Comparison of ENCODE assay signal across 1 cellular context in genomic region chr14:100306506-100307214, GRCh38.
TF ChIP-seq lines count a peak whose summit lies in the region.

No MANE protein-coding gene starts in this region.

TF ChIP-seq in HepG2, 621 proteins besides CTCF, POLR2A, EP300 and RAD21 (continues in another document):
- TF ChIP-seq NCOA2 (CRISPR knock-in tag; IDR thresholded peaks at IDR 0.05) (peak; percentile 10; the same call in 1 of the 2 replicates), SP1 (IDR thresholded peaks at IDR 0.05) (no peak), SP1 (CRISPR knock-in tag; IDR thresholded peaks at IDR 0.05) (peak; percentile 49; the same call in 1 of the 2 replicates), KDM5B (CRISPR knock-in tag; IDR thresholded peaks at IDR 0.05; ENCODE audit: borderline replicate concordance) (peak; percentile 85), HOXA9 (CRISPR knock-in tag; IDR thresholded peaks at IDR 0.05; ENCODE audit: borderline replicate concordance) (0 out of 2 replicates have a peak, but pooled peaks have one; percentile 7), ZNF773 (CRISPR knock-in tag; IDR thresholded peaks at IDR 0.05; ENCODE audit: borderline replicate concordance) (0 out of 2 replicates have a peak, but pooled peaks have one; percentile 65), ARID4A (CRISPR knock-in tag; IDR thresholded peaks at IDR 0.05; ENCODE audit: borderline replicate concordance) (peak; percentile 83), MXD1 (CRISPR knock-in tag; IDR thresholded peaks at IDR 0.05) (0 out of 2 replicates have a peak, but pooled peaks have one; percentile 6), THRA (CRISPR knock-in tag; IDR thresholded peaks at IDR 0.05; ENCODE audit: borderline replicate concordance) (no peak), HMGXB4 (CRISPR knock-in tag; IDR thresholded peaks at IDR 0.05; ENCODE audit: borderline replicate concordance in 1 of 2, low read depth in 1 of 2) (peak; percentile 39 to 58; a peak in 2 of 4 replicates), KDM1A (CRISPR knock-in tag; IDR thresholded peaks at IDR 0.05) (no peak; the same call in 1 of the 2 replicates), SIX1 (CRISPR knock-in tag; IDR thresholded peaks at IDR 0.05; ENCODE audit: borderline replicate concordance) (no peak), ZNF879 (CRISPR knock-in tag; IDR thresholded peaks at IDR 0.05) (0 out of 2 replicates have a peak, but pooled peaks have one; percentile 48), ZBED4 (CRISPR knock-in tag; IDR thresholded peaks at IDR 0.05; ENCODE audit: borderline replicate concordance) (peak; percentile 82; the same call in 1 of the 2 replicates), ZNF570 (CRISPR knock-in tag; IDR thresholded peaks at IDR 0.05; ENCODE audit: borderline replicate concordance) (no peak), ELF4 (CRISPR knock-in tag; IDR thresholded peaks at IDR 0.05; ENCODE audit: borderline replicate concordance) (0 out of 2 replicates have a peak, but pooled peaks have one; percentile 37), SNRNP70 (IDR thresholded peaks at IDR 0.05; ENCODE audit: low read depth, low read length) (no peak), MED1 (CRISPR knock-in tag; IDR thresholded peaks at IDR 0.05) (peak; percentile 20; the same call in 1 of the 2 replicates), ZBTB1 (CRISPR knock-in tag; IDR thresholded peaks at IDR 0.05; ENCODE audit: borderline replicate concordance) (no peak), ZNF703 (CRISPR knock-in tag; IDR thresholded peaks at IDR 0.05; ENCODE audit: borderline replicate concordance) (no peak), ZNF782 (CRISPR knock-in tag; IDR thresholded peaks at IDR 0.05; ENCODE audit: borderline replicate concordance) (0 out of 2 replicates have a peak, but pooled peaks have one; percentile 15), YEATS4 (CRISPR knock-in tag; IDR thresholded peaks at IDR 0.05; ENCODE audit: borderline replicate concordance) (peak; percentile 68; the same call in 1 of the 2 replicates), CEBPB (IDR thresholded peaks at IDR 0.05; ENCODE audit: borderline replicate concordance, low read depth, low read length) (peak; percentile 55; the same call in 1 of the 2 replicates), GLI4 (CRISPR knock-in tag; IDR thresholded peaks at IDR 0.05; ENCODE audit: borderline replicate concordance) (peak; percentile 35; the same call in 1 of the 2 replicates), DMAP1 (CRISPR knock-in tag; IDR thresholded peaks at IDR 0.05) (peak; percentile 19; the same call in 1 of the 2 replicates), BRCA1 (CRISPR knock-in tag; IDR thresholded peaks at IDR 0.05) (no peak), MYNN (CRISPR knock-in tag; IDR thresholded peaks at IDR 0.05; ENCODE audit: low read depth) (0 out of 2 replicates have a peak, but pooled peaks have one; percentile 40), GATAD1 (CRISPR knock-in tag; IDR thresholded peaks at IDR 0.05) (no peak), ATF2 (CRISPR knock-in tag; IDR thresholded peaks at IDR 0.05) (0 out of 2 replicates have a peak, but pooled peaks have one; percentile 30), ZNF20 (CRISPR knock-in tag; IDR thresholded peaks at IDR 0.05) (0 out of 2 replicates have a peak, but pooled peaks have one; percentile 62), TCF12 (IDR thresholded peaks at IDR 0.05) (no peak), TCF12 (CRISPR knock-in tag; IDR thresholded peaks at IDR 0.05) (0 out of 2 replicates have a peak, but pooled peaks have one; percentile 34), BATF2 (CRISPR knock-in tag; IDR thresholded peaks at IDR 0.05) (0 out of 2 replicates have a peak, but pooled peaks have one; percentile 24), ZNF800 (CRISPR knock-in tag; IDR thresholded peaks at IDR 0.05) (peak; percentile 89)
